ENCODE assay signal across 17 cellular contexts in the genomic region with DNA sequence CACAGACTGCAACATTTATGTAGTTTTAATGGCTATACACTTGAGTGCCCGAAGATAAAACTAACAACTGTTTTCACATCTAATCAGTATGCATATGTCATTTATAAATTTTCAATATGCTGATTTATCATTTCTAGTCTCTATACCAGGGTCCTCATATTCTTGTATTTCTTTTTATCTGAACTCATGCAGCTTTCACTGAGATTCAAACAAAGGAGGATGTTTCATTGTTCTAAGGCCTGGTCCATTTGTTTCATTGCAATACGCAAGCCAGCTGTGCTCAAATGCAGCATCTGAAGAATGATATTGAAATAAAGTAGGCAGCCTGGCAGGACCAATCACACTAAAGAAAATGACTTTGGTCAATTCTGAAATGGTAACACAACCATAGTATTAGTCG. TPM values are rescaled to one million over a fixed set of nuclear protein-coding genes. Genes with fewer than 3 reads are reported as not detected.
DNase-seq lines count a peak whose midpoint lies in the region; ATAC-seq, FAIRE-seq and TF ChIP-seq lines count a peak whose summit lies in the region.
"Had no signal": no experiment of that assay in that cellular context is flagged by ENCODE, and none has a peak within 500 bp of the region (broad histone marks: within the 10 kb centered on the region; RNA-seq: fewer than 3 reads in every experiment).

No MANE protein-coding gene starts in this region.

- ATAC-seq in Panc1 (no peak), GM21576 (IDR thresholded peaks at IDR 0.05; ENCODE audit: unreplicated experiment) (no peak)
- ATAC-seq: CD8-positive, alpha-beta T cell; HCT116 had no signal

- H3K4me3 Mint-ChIP-seq in HFFc6 = no peak overlapping the region
- H3K4me3 Mint-ChIP-seq: B cell; CD8-positive, alpha-beta T cell had no signal

- H3K9me3 ChIP-seq in Panc1 (ENCODE audit: control insufficient read depth, insufficient read depth, low read depth, low read length) = no peaks in the 10 kb centered on the region
- H3K9me3 ChIP-seq in kidney (ENCODE audit: control insufficient read depth in 1 of 2, low read length in 2 of 2) = no peaks in the 10 kb centered on the region
- H3K9me3 ChIP-seq: BLaER1 treated with 17β-estradiol and CSF1 and Interleukin-3, amounts not matched to agents 10 nM and 100 nM had no signal

- H3K36me3 Mint-ChIP-seq in HFFc6 (ENCODE audit: low read depth) = no peaks in the 10 kb centered on the region
- H3K36me3 Mint-ChIP-seq: CD8-positive, alpha-beta T cell had no signal

- H3K4me3 ChIP-seq in Panc1 (ENCODE audit: low read depth in 2 of 2, low read length in 2 of 2) = no peak overlapping the region
- peak overlapping the region in 17 of 59 donors; percentile 1 to 42 (median 10) for H3K4me3 ChIP-seq in dorsolateral prefrontal cortex
- no peak overlapping the region for H3K4me3 ChIP-seq in kidney (ENCODE audit: low read length in 2 of 2)
- H3K4me3 ChIP-seq: BLaER1 treated with 17β-estradiol and CSF1 and Interleukin-3, amounts not matched to agents 10 nM and 100 nM had no signal

- no peaks in the 10 kb centered on the region for H3K9me3 Mint-ChIP-seq in HFFc6
- H3K9me3 Mint-ChIP-seq: CD8-positive, alpha-beta T cell had no signal

- intact Hi-C loops in Panc1 (cut with micrococcal nuclease; ENCODE audit: unreplicated experiment) (no loop called here), dorsolateral prefrontal cortex (cut with DNase I) (no loop called here), kidney (cut with DNase I) (no loop called here)

- DNase-seq in Panc1 (ENCODE audit: low read depth, low spot score) (no peak), dorsolateral prefrontal cortex (no peak), medulla oblongata (ENCODE audit: extremely low spot score) (peak; percentile 66), superior temporal gyrus (ENCODE audit: extremely low spot score) (peak; percentile 83), HFFc6 (no peak), kidney (no peak)
- DNase-seq: 8988T; Calu3; CD8-positive, alpha-beta T cell; DMS79 treated with DMSO at 0.1 percent for 48 hours; GF-D8; GOT3; H7 had no signal

- H3K9ac ChIP-seq in kidney (ENCODE audit: low read length in 2 of 2) = no peak overlapping the region
- H3K9ac ChIP-seq: BLaER1 treated with 17β-estradiol and CSF1 and Interleukin-3, amounts not matched to agents 10 nM and 100 nM had no signal

- H3K4me1 ChIP-seq in Panc1 (ENCODE audit: control insufficient read depth, insufficient read depth, low read length) (peaks cover 21% of the 10 kb centered on the region; the same call in 1 of the 2 replicates), kidney (ENCODE audit: control insufficient read depth in 1 of 2, insufficient read depth in 1 of 2, low read depth in 1 of 2, low read length in 2 of 2) (no peaks in the 10 kb centered on the region)

- H3K4me1 Mint-ChIP-seq in HFFc6 (ENCODE audit: low read depth) = peaks cover 20% of the 10 kb centered on the region
- H3K4me1 Mint-ChIP-seq: B cell had no signal

- H3K36me3 ChIP-seq in Panc1 (ENCODE audit: control insufficient read depth, insufficient read depth, low read length) (no peaks in the 10 kb centered on the region), kidney (ENCODE audit: control insufficient read depth in 1 of 2, insufficient read depth in 2 of 2, low read length in 2 of 2) (no peaks in the 10 kb centered on the region)
- H3K36me3 ChIP-seq: BLaER1 treated with 17β-estradiol and CSF1 and Interleukin-3, amounts not matched to agents 10 nM and 100 nM had no signal

- peak overlapping the region; percentile 35; the same call in 1 of the 2 replicates for H3K27ac ChIP-seq in Panc1 (ENCODE audit: low read length)
- peak overlapping the region in 58 of 59 donors; percentile 9 to 97 (median 82) for H3K27ac ChIP-seq in dorsolateral prefrontal cortex
- H3K27ac ChIP-seq in kidney (ENCODE audit: low read depth in 2 of 2, low read length in 2 of 2) = no peak overlapping the region
- H3K27ac ChIP-seq: BLaER1 treated with 17β-estradiol and CSF1 and Interleukin-3, amounts not matched to agents 10 nM and 100 nM had no signal

- in situ Hi-C loops in Panc1 (cut with HindIII; ENCODE audit: low pct_unique_long_range_greater_than_20kb, low sequenced_read_pairs) = no loop called here

- TF ChIP-seq CTCF in Panc1 (IDR thresholded peaks at IDR 0.05) (no peak), dorsolateral prefrontal cortex (IDR thresholded peaks at IDR 0.05 in 54 of 56, conservative IDR thresholded peaks at IDR 0.05 in 2 of 56; ENCODE audit: low read depth in 1 of 56, partially characterized antibody in 56 of 56) (no peak), HFFc6 (IDR thresholded peaks at IDR 0.05) (no peak), kidney (IDR thresholded peaks at IDR 0.05; ENCODE audit: borderline replicate concordance, extremely low read depth, insufficient read depth) (no peak)

- BruUV-seq in Panc1 (replicated peaks; lab: Mats Ljungman, UMichigan) = no TSS peak

- CTCF ChIA-PET in Panc1 (lab: Charles Lee) = no interaction called here

- no peaks in the 10 kb centered on the region for H3K27me3 ChIP-seq in Panc1 (ENCODE audit: control insufficient read depth, insufficient read depth, low read length)
- no peaks in the 10 kb centered on the region for H3K27me3 ChIP-seq in dorsolateral prefrontal cortex
- H3K27me3 ChIP-seq: BLaER1 treated with 17β-estradiol and CSF1 and Interleukin-3, amounts not matched to agents 10 nM and 100 nM had no signal

- POLR2A ChIA-PET in Panc1 (lab: Charles Lee) = interaction anchor here (0.8 kb wide), 1 partner anchor 9 kb away, joined by 4 read pairs; no protein-coding TSS in a partner anchor

- no peaks in the 10 kb centered on the region for H3K27me3 Mint-ChIP-seq in HFFc6 (ENCODE audit: insufficient read depth)
- H3K27me3 Mint-ChIP-seq: B cell had no signal

- no peak for FAIRE-seq in kidney (lab: Jason Lieb, UNC)

- H3K27ac Mint-ChIP-seq in HFFc6 = no peak overlapping the region
- H3K27ac Mint-ChIP-seq: B cell; CD8-positive, alpha-beta T cell had no signal

RNA-seq across cellular contexts. Expression of a gene that starts 31.7 kb away (rescaled TPM):
- total RNA-seq in Panc1 (2021; ENCODE audit: unreplicated experiment) (5.4 TPM), dorsolateral prefrontal cortex (100 to 1,000 TPM; 157 to 311 (median 217) TPM), kidney (9.0 TPM)
- 5.2 TPM for polyA plus RNA-seq in Panc1 (2012; ENCODE audit: insufficient read length)
- total RNA-seq in HFFc6 (2021; fragmentation: NEBNext Ultra II Directional; extraction: Animal tissue kit (Norgen Biotek cat#: 25700)) = 1 to 10 TPM; 7.1 to 9.8 (median 8.5) TPM
- polyA plus RNA-seq in kidney (ENCODE audit: insufficient read depth, low read depth, low replicate concordance) = 4.4 TPM

Comparison
In these comparisons a context has a peak if more than half of its experiments do, and no peak if none do; other contexts are left out.
1. DNase-seq: peak in medulla oblongata (single experiment) and superior temporal gyrus (single experiment); none in Panc1 (single experiment), dorsolateral prefrontal cortex (0 of 10), HFFc6 (single experiment) and kidney (single experiment).
2. H3K27ac ChIP-seq: peak in Panc1 (single experiment) and dorsolateral prefrontal cortex (58 of 59); none in kidney (0 of 2).
3. RNA of a gene that starts 31.7 kb away (total RNA-seq): 157 to 311 TPM in dorsolateral prefrontal cortex; 9.0 TPM in kidney (single experiment), 7.1 to 9.8 TPM in HFFc6 and 5.4 TPM in Panc1 (single experiment); every median in the first group is over 10 times any median in the second.